ENCODE assay signal across 11 cellular contexts in the genomic region with DNA sequence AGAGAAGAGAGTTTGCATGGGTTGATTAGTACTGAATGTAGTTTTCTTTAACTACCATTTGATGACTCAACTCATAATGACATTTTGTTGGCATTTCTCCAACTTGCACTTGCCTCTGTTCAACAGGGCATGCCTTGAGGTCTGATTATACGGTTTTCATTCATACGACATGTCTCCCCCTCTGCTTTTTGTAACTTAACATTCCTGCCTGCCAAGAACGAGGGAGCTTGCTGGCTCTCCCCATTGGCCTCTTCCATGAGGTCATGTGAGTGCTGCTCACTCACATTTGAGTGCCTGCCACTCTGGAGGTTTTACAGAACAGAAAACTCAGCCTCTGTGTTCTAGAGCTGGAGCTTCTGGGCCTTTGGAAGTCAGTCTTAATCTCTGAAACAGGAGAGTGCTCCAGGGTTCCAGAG. TPM values are rescaled to one million over a fixed set of nuclear protein-coding genes. Genes with fewer than 3 reads are reported as not detected.
DNase-seq lines count a peak whose midpoint lies in the region; ATAC-seq and TF ChIP-seq lines count a peak whose summit lies in the region.
"Had no signal": no experiment of that assay in that cellular context is flagged by ENCODE, and none has a peak within 500 bp of the region (broad histone marks: within the 10 kb centered on the region; RNA-seq: fewer than 3 reads in every experiment).

No MANE protein-coding gene starts in this region.

- H4K20me1 ChIP-seq in OCI-LY7 (ENCODE audit: insufficient read depth, low read length) = no peaks in the 10 kb centered on the region

- no peak overlapping the region for H4K8ac ChIP-seq in mesendoderm (ENCODE audit: low read depth, low read length)

- peak overlapping the region; percentile 88 for H3K18ac ChIP-seq in mesendoderm (ENCODE audit: low read length)

- TF ChIP-seq CTCF in choroid plexus epithelial cell (conservative IDR thresholded peaks at IDR 0.05; ENCODE audit: low read depth, low read length) (no peak), OCI-LY7 (conservative IDR thresholded peaks at IDR 0.05; ENCODE audit: low read length) (no peak)

- H2BK5ac ChIP-seq in mesendoderm (ENCODE audit: low read length) = peak overlapping the region; percentile 62

- no peaks in the 10 kb centered on the region for H3K79me1 ChIP-seq in mesendoderm (ENCODE audit: low read length)

- H3K79me2 ChIP-seq in mesendoderm (ENCODE audit: control insufficient read depth, insufficient read depth, low read length) = no peaks in the 10 kb centered on the region
- H3K79me2 ChIP-seq in OCI-LY7 (ENCODE audit: insufficient read depth, low read depth, low read length) = no peaks in the 10 kb centered on the region

- H3K4me3 ChIP-seq in choroid plexus epithelial cell (ENCODE audit: low read depth, low read length) (no peak overlapping the region), mesendoderm (ENCODE audit: low read length) (no peak overlapping the region), OCI-LY7 (ENCODE audit: low read depth, low read length, poor library complexity, severe bottlenecking) (no peak overlapping the region)

- CTCF ChIA-PET in OCI-LY7 (lab: Charles Lee; ENCODE audit: unreplicated experiment) = no interaction called here

- peak overlapping the region; percentile 73 for H2BK120ac ChIP-seq in mesendoderm (ENCODE audit: low read depth, low read length)

- H3K9me2 ChIP-seq in OCI-LY7 (ENCODE audit: insufficient read depth, low read length) = no peaks in the 10 kb centered on the region

- no peaks in the 10 kb centered on the region for H3K36me3 ChIP-seq in mesendoderm (ENCODE audit: control insufficient read depth, insufficient read depth, low read length)
- no peaks in the 10 kb centered on the region for H3K36me3 ChIP-seq in OCI-LY7 (ENCODE audit: insufficient read depth, low read length)

- H2BK15ac ChIP-seq in mesendoderm (replicated peaks; ENCODE audit: low read depth) = no peak overlapping the region

- H3K56ac ChIP-seq in mesendoderm (ENCODE audit: low read length) = peak overlapping the region; percentile 62

- H3K4ac ChIP-seq in mesendoderm (ENCODE audit: low read depth, low read length) = peak overlapping the region; percentile 52

- no peaks in the 10 kb centered on the region for H3K27me3 ChIP-seq in mesendoderm (ENCODE audit: insufficient read depth, low read length, poor library complexity)

- ATAC-seq in GM19324 (IDR thresholded peaks at IDR 0.05; ENCODE audit: low FRiP score, unreplicated experiment) = no peak

- no peaks in the 10 kb centered on the region for H3K9me3 ChIP-seq in OCI-LY7 (ENCODE audit: low read length)
- H3K9me3 ChIP-seq: Caco-2 had no signal

- H3K9ac ChIP-seq in mesendoderm (ENCODE audit: low read length) = no peak overlapping the region

- H3K4me2 ChIP-seq in mesendoderm (ENCODE audit: low read length) (no peak overlapping the region), OCI-LY7 (ENCODE audit: low read length) (no peak overlapping the region)

- DNase-seq in DMS153 treated with DMSO at 0.1 percent for 48 hours (lab: John Stamatoyannopoulos, UW; ENCODE audit: unreplicated experiment) (peak; percentile 41), NCI-H2227 (lab: John Stamatoyannopoulos, UW; ENCODE audit: unreplicated experiment) (peak; percentile 64), choroid plexus epithelial cell (ENCODE audit: low read depth) (peak; percentile 64), mesendoderm (no peak), OCI-LY7 (ENCODE audit: low spot score) (no peak)
- DNase-seq in stimulated activated CD4-positive, alpha-beta T cell treated with anti-CD3 and anti-CD28 coated beads, Interleukin-15, amount 100 ng/mL, for 24 hours = no peak
- no peak for DNase-seq in effector CD4-positive, alpha-beta T cell
- DNase-seq: activated CD4-positive, CD25-positive, alpha-beta regulatory T cell treated with anti-CD3 and anti-CD28 coated beads, Interleukin-2, amount 50 U/mL, for 72 hours; Caco-2; NCI-H187 had no signal

- WGBS in mesendoderm (ENCODE audit: extremely low coverage, insufficient coverage, low lambda C conversion rate) = no CpG with 5 or more reads among the region's 3 CpGs

- no peak overlapping the region for H2AK5ac ChIP-seq in mesendoderm (ENCODE audit: low read length)

- no peak overlapping the region for H4K5ac ChIP-seq in mesendoderm (ENCODE audit: low read length)

- no TSS peak for BruUV-seq in OCI-LY7 (replicated peaks; lab: Mats Ljungman, UMichigan)

- intact Hi-C loops in OCI-LY7 (cut with micrococcal nuclease; ENCODE audit: unreplicated experiment) = no loop called here

- POLR2A ChIA-PET in OCI-LY7 (lab: Charles Lee) = interaction anchor here (0.6 kb wide), 2 partner anchors 102 to 319 kb away, joined by 3 read pairs; no protein-coding TSS in a partner anchor

- H3K4me1 ChIP-seq in mesendoderm (ENCODE audit: control insufficient read depth, low read depth, low read length) = peaks cover 4% of the 10 kb centered on the region
- no peaks in the 10 kb centered on the region for H3K4me1 ChIP-seq in OCI-LY7 (ENCODE audit: insufficient read depth, low read length, poor library complexity, severe bottlenecking)
- H3K4me1 ChIP-seq: Caco-2 had no signal

- no peak overlapping the region for H2AFZ ChIP-seq in OCI-LY7 (ENCODE audit: low read length)

- no peak overlapping the region for H3K23ac ChIP-seq in mesendoderm (ENCODE audit: low read length)

- no peak overlapping the region for H3K27ac ChIP-seq in mesendoderm (ENCODE audit: low read depth, low read length)
- H3K27ac ChIP-seq in OCI-LY7 (ENCODE audit: low read depth, low read length, poor library complexity, severe bottlenecking) = no peak overlapping the region

RNA-seq across cellular contexts. Expression of a gene that starts 19.7 kb away (rescaled TPM):
- 7.1 TPM for polyA plus RNA-seq in mesendoderm (2013, experiment 1 of 2)
- 7.7 TPM for polyA plus RNA-seq in mesendoderm (2013, experiment 2 of 2)
- 8.4 and 10.3 TPM in 2 replicates for total RNA-seq in OCI-LY7 (2014; rRNA removed; shearing (Covaris generic))
- 25.2 and 27.6 TPM in 2 replicates for total RNA-seq in OCI-LY7 (2022)

Comparison
In these comparisons a context has a peak if more than half of its experiments do, and no peak if none do; other contexts are left out.
1. DNase-seq: peak in DMS153 treated with DMSO at 0.1 percent for 48 hours (single experiment), NCI-H2227 (single experiment) and choroid plexus epithelial cell (single experiment); none in mesendoderm (single experiment), OCI-LY7 (single experiment), stimulated activated CD4-positive, alpha-beta T cell treated with anti-CD3 and anti-CD28 coated beads, Interleukin-15, amount 100 ng/mL, for 24 hours (single experiment) and effector CD4-positive, alpha-beta T cell (single experiment).